In the genomic region with DNA sequence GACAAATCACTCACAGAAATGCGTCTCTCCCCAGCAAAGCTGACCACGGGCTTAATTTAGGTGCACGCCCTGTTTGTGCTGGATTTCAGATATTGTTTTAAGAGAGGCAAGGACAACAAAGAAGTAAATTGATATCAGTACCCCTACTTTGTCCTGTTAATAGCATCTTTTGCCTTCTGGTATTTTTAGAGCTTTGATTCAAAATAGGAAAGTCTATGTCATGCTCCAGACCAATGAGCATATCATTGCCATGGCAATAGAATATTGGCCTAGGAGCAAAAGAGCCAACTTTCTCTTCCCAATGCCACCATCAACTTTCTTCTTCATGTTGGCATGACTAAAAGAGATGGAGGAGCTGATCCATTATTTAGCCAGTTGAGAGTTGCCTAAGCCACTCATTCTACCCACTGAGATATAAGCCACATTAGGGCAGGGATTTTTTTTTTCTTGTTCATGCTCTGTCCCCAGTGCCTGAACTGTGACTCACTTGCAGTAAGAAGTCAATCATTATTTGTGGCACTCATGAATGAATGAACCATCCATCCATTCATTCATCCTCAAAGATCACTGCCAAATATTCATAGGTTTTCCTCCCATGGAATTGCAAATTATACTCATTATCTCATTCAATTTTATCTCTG, we compare ENCODE assay signal across 21 cellular contexts.
"Had no signal": no experiment of that assay in that cellular context is flagged by ENCODE, and none has a peak within 500 bp of the region (broad histone marks: within the 10 kb centered on the region; RNA-seq: fewer than 3 reads in every experiment).

No MANE protein-coding gene starts in this region.

- H3K9me3 Mint-ChIP-seq: activated naive CD4-positive, alpha-beta T cell treated with anti-CD3 and anti-CD28 coated beads for 36 hours; dendritic cell treated with granulocyte-macrophage colony-stimulating factor and Interleukin-4, amounts not matched to agents 40 ng/mL and 50 ng/mL, for 4 days; immature natural killer cell; natural killer cell; WTC11 had no signal

- H3K4me1 Mint-ChIP-seq: WTC11 had no signal

- DNase-seq: activated CD4-positive, alpha-beta T cell treated with anti-CD3 and anti-CD28 coated beads, Interleukin-2, amount 50 U/mL, for 48 hours; activated effector memory CD4-positive, alpha-beta T cell treated with Interleukin-2 at 50 U/mL for 16 hours; activated naive CD4-positive, alpha-beta T cell treated with anti-CD3 and anti-CD28 coated beads for 36 hours; activated T-cell treated with anti-CD3 and anti-CD28 coated beads, Interleukin-2, amount 50 U/mL, for 48 hours; anterior cingulate cortex; caudate nucleus; effector CD8-positive, alpha-beta T cell; erythroblast; foreskin fibroblast; immature natural killer cell; left ventricle myocardium superior; mammary epithelial cell; natural killer cell; pancreas; stimulated activated CD4-positive, alpha-beta T cell treated with anti-CD3 and anti-CD28 coated beads, Interleukin-1b, Interleukin-23, amount 100 ng/mL, for 48 hours; stomach; T-helper 1 cell had no signal

- H3K27me3 Mint-ChIP-seq: dendritic cell treated with granulocyte-macrophage colony-stimulating factor and Interleukin-4, amounts not matched to agents 40 ng/mL and 50 ng/mL, for 4 days had no signal

- H3K36me3 Mint-ChIP-seq: brain, immature natural killer cell, mesothelial cell of epicardium, natural killer cell, WTC11 had no signal

- ATAC-seq: left ventricle myocardium superior, natural killer cell, pancreas, WTC11 had no signal

- H3K4me3 Mint-ChIP-seq: activated naive CD4-positive, alpha-beta T cell treated with anti-CD3 and anti-CD28 coated beads for 36 hours; dendritic cell treated with granulocyte-macrophage colony-stimulating factor and Interleukin-4, amounts not matched to agents 40 ng/mL and 50 ng/mL, for 4 days; immature natural killer cell; mesothelial cell of epicardium; natural killer cell; WTC11 had no signal

- H3K27ac Mint-ChIP-seq: activated naive CD4-positive, alpha-beta T cell treated with anti-CD3 and anti-CD28 coated beads for 36 hours; dendritic cell treated with granulocyte-macrophage colony-stimulating factor and Interleukin-4, amounts not matched to agents 40 ng/mL and 50 ng/mL, for 4 days; immature natural killer cell; natural killer cell; WTC11 had no signal
